Comparison of ENCODE assay signal across 8 cellular contexts in genomic region chr1:28668956-28669719, GRCh38. TPM values are rescaled to one million over a fixed set of nuclear protein-coding genes. Genes with fewer than 3 reads are reported as not detected.
A peak's percentile ranks its signal among the peaks of the same experiment; 100 is the strongest.
DNase-seq lines count a peak whose midpoint lies in the region; ATAC-seq, FAIRE-seq and TF ChIP-seq lines count a peak whose summit lies in the region.

No MANE protein-coding gene starts in this region.

- peak overlapping the region; percentile 44 for H2AFZ ChIP-seq in astrocyte (ENCODE audit: low read depth, low read length)

- peaks cover 20% of the 10 kb centered on the region for H3K4me1 Mint-ChIP-seq in T-helper 17 cell
- peaks cover 7% of the 10 kb centered on the region for H3K4me1 Mint-ChIP-seq in astrocyte (ENCODE audit: low read depth, unreplicated experiment)

- DNase-seq in G401 (ENCODE audit: low spot score): peak; percentile 63
- peak; percentile 18 to 26 (median 21) for DNase-seq in T-helper 17 cell
- peak; percentile 15 for DNase-seq in astrocyte (ENCODE audit: low read depth)
- DNase-seq in frontal cortex (ENCODE audit: low spot score in 2 of 2): no peak

- H3K27ac Mint-ChIP-seq in T-helper 17 cell (peak overlapping the region; percentile 97), astrocyte (ENCODE audit: unreplicated experiment) (peak overlapping the region; percentile 94)

- peaks cover 12% of the 10 kb centered on the region for H3K4me1 ChIP-seq in astrocyte (ENCODE audit: insufficient read depth, low read length)
- H3K4me1 ChIP-seq in skeletal muscle tissue (ENCODE audit: control insufficient read depth in 3 of 3, insufficient read depth in 3 of 3, low read length in 3 of 3): peaks cover 4 to 13% (median 11%) of the 10 kb centered on the region in 3 donors

- H3K27ac ChIP-seq in KOPT-K1 (ENCODE audit: low read depth, low read length, poor library complexity, severe bottlenecking): peak overlapping the region; percentile 96
- peak overlapping the region; percentile 95 for H3K27ac ChIP-seq in astrocyte (ENCODE audit: low read depth, low read length)
- peak overlapping the region; percentile 97 for H3K27ac ChIP-seq in skeletal muscle tissue (ENCODE audit: low read depth, low read length)

- no peaks in the 10 kb centered on the region for H3K27me3 ChIP-seq in astrocyte (ENCODE audit: insufficient read depth, low read length)
- H3K27me3 ChIP-seq in skeletal muscle tissue (ENCODE audit: control insufficient read depth in 3 of 3, insufficient read depth in 3 of 3, low read length in 3 of 3): no peaks in the 10 kb centered on the region

- no peaks in the 10 kb centered on the region for H3K9me3 Mint-ChIP-seq in astrocyte (ENCODE audit: unreplicated experiment)

- no peaks in the 10 kb centered on the region for H3K36me3 ChIP-seq in KOPT-K1 (ENCODE audit: insufficient read depth, low read length)
- H3K36me3 ChIP-seq in astrocyte (ENCODE audit: insufficient read depth, low read length): no peaks in the 10 kb centered on the region
- H3K36me3 ChIP-seq in skeletal muscle tissue (ENCODE audit: control insufficient read depth in 3 of 3, insufficient read depth in 3 of 3, low read length in 3 of 3): no peaks in the 10 kb centered on the region

- peak; percentile 42 for ATAC-seq in GM21717 (IDR thresholded peaks at IDR 0.05; ENCODE audit: unreplicated experiment)
- peak; percentile 73 for ATAC-seq in T-helper 17 cell

- no peaks in the 10 kb centered on the region for H3K9me3 ChIP-seq in KOPT-K1 (ENCODE audit: insufficient read depth, low read length, poor library complexity, severe bottlenecking)
- no peaks in the 10 kb centered on the region for H3K9me3 ChIP-seq in T-helper 17 cell (ENCODE audit: control insufficient read depth, low read length, poor library complexity, severe bottlenecking)
- no peaks in the 10 kb centered on the region for H3K9me3 ChIP-seq in astrocyte (ENCODE audit: insufficient read depth, low read depth, low read length)
- no peaks in the 10 kb centered on the region for H3K9me3 ChIP-seq in skeletal muscle tissue (ENCODE audit: control insufficient read depth in 3 of 3, low read length in 3 of 3)

- H3K36me3 Mint-ChIP-seq in T-helper 17 cell (ENCODE audit: low read depth): no peaks in the 10 kb centered on the region
- no peaks in the 10 kb centered on the region for H3K36me3 Mint-ChIP-seq in astrocyte (ENCODE audit: low read depth, unreplicated experiment)

- H3K4me2 ChIP-seq in astrocyte (ENCODE audit: low read length): peak overlapping the region; percentile 88

- in situ Hi-C loops in G401 (cut with HindIII; ENCODE audit: low sequenced_read_pairs): no loop called here

- H3K4me3 Mint-ChIP-seq in T-helper 17 cell (peak overlapping the region; percentile 97), astrocyte (ENCODE audit: unreplicated experiment) (peak overlapping the region; percentile 84)

- H3K9ac ChIP-seq in astrocyte (ENCODE audit: low read length): peak overlapping the region; percentile 98
- peak overlapping the region; percentile 80 to 98 (median 95) for H3K9ac ChIP-seq in skeletal muscle tissue (ENCODE audit: low read depth in 1 of 3, low read length in 3 of 3)

- TF ChIP-seq CTCF in astrocyte (IDR thresholded peaks at IDR 0.05; ENCODE audit: insufficient read depth, low read depth, low read length): no peak

- FAIRE-seq in astrocyte (lab: Jason Lieb, UNC) (no peak), frontal cortex (lab: Jason Lieb, UNC) (no peak)

- peaks cover 35% of the 10 kb centered on the region for H3K79me2 ChIP-seq in astrocyte (ENCODE audit: insufficient read depth, low read length)

- H3K4me3 ChIP-seq in astrocyte (ENCODE audit: insufficient read depth, low read depth, low read length) (peak overlapping the region; percentile 75), iPS-11a (ENCODE audit: low read depth, low read length) (peak overlapping the region; percentile 61), skeletal muscle tissue (ENCODE audit: low read length in 3 of 3) (peak overlapping the region; percentile 72 to 89 (median 84))

- no peaks in the 10 kb centered on the region for H4K20me1 ChIP-seq in astrocyte (ENCODE audit: insufficient read depth, low read length)

- H3K27me3 Mint-ChIP-seq in T-helper 17 cell: no peaks in the 10 kb centered on the region
- no peaks in the 10 kb centered on the region for H3K27me3 Mint-ChIP-seq in astrocyte (ENCODE audit: low read depth, unreplicated experiment)

RNA-seq across cellular contexts. Expression of gene GMEB1, which starts 0.6 kb away (rescaled TPM):
- total RNA-seq in G401 (2014; rRNA removed; shearing (Covaris generic)): 11.8 and 12.2 TPM in 2 replicates
- 10 to 100 TPM; 11.8 to 13.1 TPM for total RNA-seq in T-helper 17 cell
- 11.9 and 12.6 TPM in 2 replicates for total RNA-seq in astrocyte
- total RNA-seq in skeletal muscle tissue: 4.7 TPM
- total RNA-seq in frontal cortex: 12.6 TPM

RNA-seq across cellular contexts. Expression of gene RNU11, which starts 20.7 kb away (rescaled TPM):
- total RNA-seq in G401 (2014; rRNA removed; shearing (Covaris generic)): not detected in 2 replicates
- total RNA-seq in T-helper 17 cell: not detected
- not detected in 2 replicates for total RNA-seq in astrocyte
- total RNA-seq in skeletal muscle tissue: not detected
- total RNA-seq in frontal cortex: not detected

RNA-seq across cellular contexts. Expression of gene TAF12, which starts 26.3 kb away (rescaled TPM):
- total RNA-seq in G401 (2014; rRNA removed; shearing (Covaris generic)): 33.8 and 44.9 TPM in 2 replicates
- total RNA-seq in T-helper 17 cell: 10 to 100 TPM; 14.2 to 15.8 TPM
- 25.9 and 26.8 TPM in 2 replicates for total RNA-seq in astrocyte
- 32.9 TPM for total RNA-seq in skeletal muscle tissue
- 20.4 TPM for total RNA-seq in frontal cortex

Comparison
In these comparisons a context has a peak if more than half of its experiments do, and no peak if none do; other contexts are left out.
1. DNase-seq: peak in G401 (single experiment), T-helper 17 cell (3 of 3) and astrocyte (single experiment); none in frontal cortex (0 of 2).
2. Peak in every context shown above with its lines, with median percentiles within 50 percentile points of each other: H3K27ac ChIP-seq and H3K4me3 ChIP-seq.